Comparison of ENCODE assay signal across 2 cellular contexts in genomic region chr20:49887828-49888340, GRCh38.
A peak's percentile ranks its signal among the peaks of the same experiment; 100 is the strongest.
TF ChIP-seq lines count a peak whose summit lies in the region.

No MANE protein-coding gene starts in this region.

TF ChIP-seq in HepG2, 621 proteins besides CTCF, POLR2A, EP300 and RAD21 (continues in another document):
- TF ChIP-seq ZNF687 (CRISPR knock-in tag; IDR thresholded peaks at IDR 0.05) (peak; percentile 31; the same call in 1 of the 2 replicates), ZBTB44 (CRISPR knock-in tag; IDR thresholded peaks at IDR 0.05) (no peak), MTF2 (CRISPR knock-in tag; IDR thresholded peaks at IDR 0.05; ENCODE audit: borderline replicate concordance) (no peak), SKI (IDR thresholded peaks at IDR 0.05; ENCODE audit: partially characterized antibody) (no peak), FLYWCH1 (CRISPR knock-in tag; IDR thresholded peaks at IDR 0.05) (no peak), ARID3A (IDR thresholded peaks at IDR 0.05; ENCODE audit: low read depth, low read length) (no peak), ZNF7 (CRISPR knock-in tag; IDR thresholded peaks at IDR 0.05) (no peak), ZNF768 (CRISPR knock-in tag; IDR thresholded peaks at IDR 0.05) (peak; percentile 51; the same call in 1 of the 2 replicates), ETV6 (CRISPR knock-in tag; conservative IDR thresholded peaks at IDR 0.05) (no peak), ZNF589 (CRISPR knock-in tag; conservative IDR thresholded peaks at IDR 0.05) (no peak), EED (CRISPR knock-in tag; IDR thresholded peaks at IDR 0.05) (no peak), U2AF2 (IDR thresholded peaks at IDR 0.05; ENCODE audit: low read depth, low read length) (no peak), DDIT3 (CRISPR knock-in tag; IDR thresholded peaks at IDR 0.05) (no peak), ZNF883 (CRISPR knock-in tag; IDR thresholded peaks at IDR 0.05; ENCODE audit: not compliant biosample characterization) (peak; percentile 53), TRIM24 (CRISPR knock-in tag; IDR thresholded peaks at IDR 0.05) (no peak), TFAP4 (IDR thresholded peaks at IDR 0.05; ENCODE audit: borderline replicate concordance, low read depth) (no peak), SKIL (CRISPR knock-in tag; IDR thresholded peaks at IDR 0.05; ENCODE audit: borderline replicate concordance) (0 out of 2 replicates have a peak, but pooled peaks have one; percentile 41)

TF ChIP-seq in SK-N-SH, 30 proteins besides CTCF, POLR2A, EP300 and RAD21:
- TF ChIP-seq PBX3 (IDR thresholded peaks at IDR 0.05) (no peak), FOSL2 (IDR thresholded peaks at IDR 0.05; ENCODE audit: borderline replicate concordance, low read depth) (no peak), MEF2A (IDR thresholded peaks at IDR 0.05; ENCODE audit: borderline replicate concordance, low read depth) (no peak), RXRA (IDR thresholded peaks at IDR 0.05; ENCODE audit: borderline replicate concordance, low read depth) (no peak), MAX (IDR thresholded peaks at IDR 0.05; ENCODE audit: low read depth) (no peak), RCOR1 (IDR thresholded peaks at IDR 0.05; ENCODE audit: low read length) (no peak), REST (IDR thresholded peaks at IDR 0.05; ENCODE audit: low read depth, low read length) (no peak), TEAD4 (IDR thresholded peaks at IDR 0.05; ENCODE audit: borderline replicate concordance, insufficient read depth) (no peak), USF2 (IDR thresholded peaks at IDR 0.05; ENCODE audit: borderline replicate concordance, low read depth, low read length) (no peak), GATA2 (CRISPR knock-in tag; IDR thresholded peaks at IDR 0.05) (no peak), TAF1 (IDR thresholded peaks at IDR 0.05; ENCODE audit: borderline replicate concordance, low read depth, low read length) (no peak), FOXJ3 (CRISPR knock-in tag; IDR thresholded peaks at IDR 0.05) (no peak), TCF12 (IDR thresholded peaks at IDR 0.05) (no peak)
TF ChIP-seq in SK-N-SH: peak in this region for 0.
